23 cellular contexts compared by ENCODE assay signal in genomic region chr7:95397381-95397780, GRCh38. TPM values are rescaled to one million over a fixed set of nuclear protein-coding genes. Genes with fewer than 3 reads are reported as not detected.
DNase-seq lines count a peak whose midpoint lies in the region; ATAC-seq and TF ChIP-seq lines count a peak whose summit lies in the region.
"Had no signal": no experiment of that assay in that cellular context is flagged by ENCODE, and none has a peak within 500 bp of the region (broad histone marks: within the 10 kb centered on the region; RNA-seq: fewer than 3 reads in every experiment).

No MANE protein-coding gene starts in this region.

- no peaks in the 10 kb centered on the region for H3K27me3 ChIP-seq in PC-9 (ENCODE audit: insufficient read depth, low read depth)
- H3K27me3 ChIP-seq in lower lobe of right lung (ENCODE audit: low read depth) = no peaks in the 10 kb centered on the region
- H3K27me3 ChIP-seq in testis = no peaks in the 10 kb centered on the region

- POLR2A ChIA-PET in PC-9 (lab: Charles Lee; ENCODE audit: unreplicated experiment) = no interaction called here

- no peaks in the 10 kb centered on the region for H3K36me3 Mint-ChIP-seq in activated CD8-positive, alpha-beta memory T cell treated with anti-CD3 and anti-CD28 coated beads, Interleukin-2, amount 10 ng/mL, durations not matched to agents 7 days and 5 days
- H3K36me3 Mint-ChIP-seq: activated CD4-positive, alpha-beta memory T cell treated with anti-CD3 and anti-CD28 coated beads for 36 hours had no signal

- no peaks in the 10 kb centered on the region for H3K9me2 ChIP-seq in PC-9 (ENCODE audit: insufficient read depth)

- 51 to 70% methylated on average over 3 of the region's 3 CpGs for WGBS in testis, 2 donors

- H3K27me3 Mint-ChIP-seq in activated CD8-positive, alpha-beta memory T cell treated with anti-CD3 and anti-CD28 coated beads, Interleukin-2, amount 10 ng/mL, durations not matched to agents 7 days and 5 days = peaks cover 41% of the 10 kb centered on the region

- no peak overlapping the region for H3K27ac ChIP-seq in PC-9
- peak overlapping the region; percentile 80 for H3K27ac ChIP-seq in lower lobe of right lung
- no peak overlapping the region for H3K27ac ChIP-seq in testis
- H3K27ac ChIP-seq: neutrophil had no signal

- no peaks in the 10 kb centered on the region for H3K9me3 ChIP-seq in PC-9 (ENCODE audit: insufficient read depth, low read depth)
- no peaks in the 10 kb centered on the region for H3K9me3 ChIP-seq in lower lobe of right lung
- H3K9me3 ChIP-seq in testis = no peaks in the 10 kb centered on the region
- H3K9me3 ChIP-seq: mucosa of descending colon, neutrophil had no signal

- no peaks in the 10 kb centered on the region for H3K79me2 ChIP-seq in PC-9 (ENCODE audit: low read depth)

- H3K4me3 Mint-ChIP-seq in activated CD8-positive, alpha-beta memory T cell treated with anti-CD3 and anti-CD28 coated beads, Interleukin-2, amount 10 ng/mL, durations not matched to agents 7 days and 5 days = peak overlapping the region; percentile 70
- H3K4me3 Mint-ChIP-seq: activated CD4-positive, alpha-beta memory T cell treated with anti-CD3 and anti-CD28 coated beads for 36 hours had no signal

- no peak for ATAC-seq in activated CD8-positive, alpha-beta memory T cell treated with anti-CD3 and anti-CD28 coated beads, Interleukin-2, amount 10 ng/mL, durations not matched to agents 7 days and 5 days
- ATAC-seq in lower lobe of right lung = peak in 1 of 2 donors; percentile 2
- ATAC-seq in GM21737 (IDR thresholded peaks at IDR 0.05; ENCODE audit: unreplicated experiment) = no peak
- ATAC-seq: T-helper 17 cell had no signal

- intact Hi-C loops in PC-9 (cut with micrococcal nuclease; ENCODE audit: unreplicated experiment) = loop anchor here (5.0 kb wide), 2 partner anchors 80 to 295 kb away; no protein-coding TSS in a partner anchor
- intact Hi-C loops in lower lobe of right lung (cut with DNase I) = no loop called here
- intact Hi-C loops in testis (cut with DNase I; ENCODE audit: low total_unique reads) = no loop called here

- H4K20me1 ChIP-seq in PC-9 (ENCODE audit: insufficient read depth) = 0 out of 2 replicates have a peak, but pooled peaks cover 3% of the 10 kb centered on the region

- H3K4me1 Mint-ChIP-seq in activated CD8-positive, alpha-beta memory T cell treated with anti-CD3 and anti-CD28 coated beads, Interleukin-2, amount 10 ng/mL, durations not matched to agents 7 days and 5 days = peaks cover 3% of the 10 kb centered on the region

- DNase-seq in activated CD8-positive, alpha-beta memory T cell treated with anti-CD3 and anti-CD28 coated beads, Interleukin-2, amount 10 ng/mL, durations not matched to agents 7 days and 5 days = no peak
- DNase-seq in activated CD8-positive, alpha-beta memory T cell treated with anti-CD3 and anti-CD28 coated beads, Interleukin-2, amount 50 U/mL, for 48 hours = no peak
- DNase-seq in PC-9 (no peak), lower lobe of right lung (no peak), testis (no peak), NCI-H2029 treated with DMSO at 0.1 percent for 48 hours (lab: John Stamatoyannopoulos, UW) (no peak), kidney glomerular epithelial cell (lab: John Stamatoyannopoulos, UW) (no peak)
- DNase-seq: ACHN; activated CD4-positive, alpha-beta memory T cell treated with anti-CD3 and anti-CD28 coated beads for 36 hours; activated naive CD4-positive, alpha-beta T cell treated with Interleukin-2 at 50 U/mL for 16 hours; activated T-cell treated with anti-CD3 and anti-CD28 coated beads, Interleukin-2, amount 50 U/mL, for 24 hours; C1 segment of cervical spinal cord; caudate nucleus; GF-D8; Karpas-422; mucosa of descending colon; NCI-H2081 treated with DMSO at 0.1 percent for 48 hours; NCI-H446 treated with DMSO at 0.1 percent for 48 hours; stimulated activated CD4-positive, alpha-beta T cell treated with anti-CD3 and anti-CD28 coated beads, Interleukin-12 subunit alpha, Interleukin-12 subunit beta, amount 100 ng/mL, for 4 hours; T-helper 17 cell had no signal

- H3K36me3 ChIP-seq in PC-9 (ENCODE audit: low read depth) (no peaks in the 10 kb centered on the region), lower lobe of right lung (no peaks in the 10 kb centered on the region), testis (ENCODE audit: low read depth, missing control alignments) (no peaks in the 10 kb centered on the region)
- H3K36me3 ChIP-seq: neutrophil had no signal

- TF ChIP-seq CTCF in PC-9 (conservative IDR thresholded peaks at IDR 0.05) = no peak
- no peak for TF ChIP-seq CTCF in lower lobe of right lung (IDR thresholded peaks at IDR 0.05)
- no peak for TF ChIP-seq CTCF in testis (IDR thresholded peaks at IDR 0.05)

- peak overlapping the region; percentile 85; the same call in 1 of the 2 replicates for H3K4me2 ChIP-seq in PC-9

- H3K4me1 ChIP-seq in PC-9 (replicated peaks; ENCODE audit: insufficient read depth) (0 out of 2 replicates have a peak, but pooled peaks cover 4% of the 10 kb centered on the region), lower lobe of right lung (no peaks in the 10 kb centered on the region), testis (peaks cover 7% of the 10 kb centered on the region)

- CTCF ChIA-PET in activated CD8-positive, alpha-beta memory T cell treated with anti-CD3 and anti-CD28 coated beads, Interleukin-2, amount 10 ng/mL, durations not matched to agents 7 days and 5 days (lab: Charles Lee) = interaction anchor here (1.7 kb wide), 1 partner anchor 79 kb away, joined by 8 read pairs; no protein-coding TSS in a partner anchor
- CTCF ChIA-PET in PC-9 (lab: Charles Lee) = no interaction called here

- H3F3A ChIP-seq in PC-9 (ENCODE audit: insufficient read depth, low read depth) = no peaks in the 10 kb centered on the region

- no peak overlapping the region for H3K27ac Mint-ChIP-seq in activated CD8-positive, alpha-beta memory T cell treated with anti-CD3 and anti-CD28 coated beads, Interleukin-2, amount 10 ng/mL, durations not matched to agents 7 days and 5 days
- H3K27ac Mint-ChIP-seq: activated CD4-positive, alpha-beta memory T cell treated with anti-CD3 and anti-CD28 coated beads for 36 hours; activated T-cell treated with anti-CD3 and anti-CD28 coated beads, Interleukin-2, amount 50 U/mL, for 24 hours; T-helper 17 cell had no signal

- H3K4me3 ChIP-seq in PC-9 = no peak overlapping the region
- peak overlapping the region; percentile 63 for H3K4me3 ChIP-seq in lower lobe of right lung
- peak overlapping the region; percentile 69 to 86 for H3K4me3 ChIP-seq in testis
- H3K4me3 ChIP-seq: mucosa of descending colon had no signal

- no TSS peak for BruUV-seq in PC-9 (replicated peaks; lab: Mats Ljungman, UMichigan)

- H3K9me3 Mint-ChIP-seq in activated CD8-positive, alpha-beta memory T cell treated with anti-CD3 and anti-CD28 coated beads, Interleukin-2, amount 10 ng/mL, durations not matched to agents 7 days and 5 days (ENCODE audit: low read depth) = no peaks in the 10 kb centered on the region
- H3K9me3 Mint-ChIP-seq: activated CD4-positive, alpha-beta memory T cell treated with anti-CD3 and anti-CD28 coated beads for 36 hours; activated T-cell treated with anti-CD3 and anti-CD28 coated beads, Interleukin-2, amount 50 U/mL, for 24 hours had no signal

- H2AFZ ChIP-seq in PC-9 = no peak overlapping the region

- no peak for TF ChIP-seq POLR2A in testis (IDR thresholded peaks at IDR 0.05)

RNA-seq across cellular contexts. Expression of gene PON3, which starts 1.2 kb away (rescaled TPM):
- under 1 TPM in 1 of 2 experiments, not detected in 1; 0.40 TPM for total RNA-seq in activated CD8-positive, alpha-beta memory T cell treated with anti-CD3 and anti-CD28 coated beads, Interleukin-2, amount 10 ng/mL, durations not matched to agents 7 days and 5 days
- total RNA-seq in PC-9 (2021) (0.85 and 1.5 TPM in 2 replicates), lower lobe of right lung (25.6 TPM), testis (10 to 100 TPM; 20.9 to 27.2 TPM)
- polyA plus RNA-seq in testis (ENCODE audit: insufficient read depth, low read depth, low replicate concordance) = 53.7 TPM
- total RNA-seq: activated CD4-positive, alpha-beta memory T cell treated with anti-CD3 and anti-CD28 coated beads for 36 hours; H1; T-helper 17 cell had no signal
- polyA plus RNA-seq: H1 had no signal

RNA-seq across cellular contexts. Expression of gene PON2, which starts 37.4 kb away (rescaled TPM):
- total RNA-seq in activated CD8-positive, alpha-beta memory T cell treated with anti-CD3 and anti-CD28 coated beads, Interleukin-2, amount 10 ng/mL, durations not matched to agents 7 days and 5 days = 10 to 100 TPM in 1 of 2 experiments, 1 to 10 TPM in 1; 7.4 to 11.7 TPM
- total RNA-seq in PC-9 (2021) (45.8 and 50.3 TPM in 2 replicates), lower lobe of right lung (168 TPM), testis (100 to 1,000 TPM; 108 to 138 TPM)
- polyA plus RNA-seq in testis (ENCODE audit: insufficient read depth, low read depth, low replicate concordance) = 53.4 TPM
